14 cellular contexts compared by ENCODE assay signal in genomic region chr9:112605518-112605917, GRCh38.
DNase-seq lines count a peak whose midpoint lies in the region; ATAC-seq and TF ChIP-seq lines count a peak whose summit lies in the region.
"Had no signal": no experiment of that assay in that cellular context is flagged by ENCODE, and none has a peak within 500 bp of the region (broad histone marks: within the 10 kb centered on the region; RNA-seq: fewer than 3 reads in every experiment).

No MANE protein-coding gene starts in this region.

- H3K4me3 ChIP-seq in left ventricle myocardium inferior: no peak overlapping the region

- no peak overlapping the region for H3K27ac ChIP-seq in left ventricle myocardium inferior (replicated peaks)
- H3K27ac ChIP-seq: C4-2B, neutrophil had no signal

- H3K27me3 ChIP-seq in left ventricle myocardium inferior (ENCODE audit: low read depth): no peaks in the 10 kb centered on the region
- H3K27me3 ChIP-seq: neutrophil had no signal

- H3K9me3 ChIP-seq in left ventricle myocardium inferior (replicated peaks): no peaks in the 10 kb centered on the region
- H3K9me3 ChIP-seq: neutrophil had no signal

- H3K36me3 ChIP-seq in left ventricle myocardium inferior: no peaks in the 10 kb centered on the region
- H3K36me3 ChIP-seq: neutrophil had no signal

- H3K4me1 ChIP-seq in left ventricle myocardium inferior: peaks cover 4% of the 10 kb centered on the region

- ATAC-seq in GM18502 (IDR thresholded peaks at IDR 0.05; ENCODE audit: poor library complexity, unreplicated experiment) (peak; percentile 94), GM19395 (IDR thresholded peaks at IDR 0.05; ENCODE audit: unreplicated experiment) (peak; percentile 98), HG02840 (IDR thresholded peaks at IDR 0.05; ENCODE audit: low FRiP score, unreplicated experiment) (peak; percentile 90), HG03520 (IDR thresholded peaks at IDR 0.05; ENCODE audit: unreplicated experiment) (peak; percentile 79)
- ATAC-seq: activated T-cell treated with anti-CD3 and anti-CD28 coated beads, Interleukin-2, amount 50 U/mL, for 4 hours had no signal

- no peak for TF ChIP-seq CTCF in left ventricle myocardium inferior (IDR thresholded peaks at IDR 0.05; ENCODE audit: borderline replicate concordance)

- no peak for DNase-seq in activated effector memory CD4-positive, alpha-beta T cell treated with Interleukin-2 at 50 U/mL for 16 hours
- DNase-seq in left ventricle myocardium inferior: no peak
- DNase-seq in NCI-H2171 treated with DMSO at 0.1 percent for 48 hours (lab: John Stamatoyannopoulos, UW): no peak
- DNase-seq in NCI-H146 (lab: John Stamatoyannopoulos, UW): no peak
- DNase-seq: activated T-cell treated with anti-CD3 and anti-CD28 coated beads, Interleukin-2, amount 50 U/mL, for 4 hours; kidney glomerular epithelial cell; NCI-H1105; substantia nigra had no signal

- intact Hi-C loops in left ventricle myocardium inferior (cut with micrococcal nuclease): no loop called here
